ENCODE assay signal across 14 cellular contexts in the genomic region with DNA sequence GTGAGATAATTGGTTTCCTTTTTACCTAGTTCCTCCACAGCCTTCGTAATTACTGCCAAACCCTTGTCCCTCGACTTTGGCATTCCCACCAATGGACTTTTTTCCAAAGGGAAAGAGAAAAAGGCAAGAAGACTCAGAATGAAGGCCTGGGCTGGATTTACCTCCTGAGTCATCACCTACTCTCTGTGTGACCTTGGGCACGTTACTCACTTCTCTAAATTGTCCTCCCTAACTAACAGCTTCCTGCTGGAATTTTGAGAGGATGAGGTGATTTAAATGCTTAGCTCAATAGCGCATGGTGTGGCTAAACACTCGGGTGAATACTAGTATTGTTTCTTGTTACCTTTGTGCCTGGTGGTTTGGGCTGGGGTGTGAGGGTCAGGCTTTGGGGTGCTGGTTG.
DNase-seq lines count a peak whose midpoint lies in the region; ATAC-seq and TF ChIP-seq lines count a peak whose summit lies in the region.
"Had no signal": no experiment of that assay in that cellular context is flagged by ENCODE, and none has a peak within 500 bp of the region (broad histone marks: within the 10 kb centered on the region; RNA-seq: fewer than 3 reads in every experiment).

No MANE protein-coding gene starts in this region.

- H3K4me1 ChIP-seq in PC-3 (ENCODE audit: insufficient read depth, low read length) (0 out of 2 replicates have a peak, but pooled peaks cover 6% of the 10 kb centered on the region), mesendoderm (ENCODE audit: control insufficient read depth, low read depth, low read length) (peaks cover 2% of the 10 kb centered on the region)

- no peak overlapping the region for H3K4ac ChIP-seq in mesendoderm (ENCODE audit: low read depth, low read length)

- H3K79me1 ChIP-seq in mesendoderm (ENCODE audit: low read length) = no peaks in the 10 kb centered on the region

- no peaks in the 10 kb centered on the region for H4K20me1 ChIP-seq in PC-3 (ENCODE audit: low read length)

- no peak overlapping the region for H4K5ac ChIP-seq in mesendoderm (ENCODE audit: low read length)

- TF ChIP-seq CTCF in PC-3 (conservative IDR thresholded peaks at IDR 0.05; ENCODE audit: low read depth, low read length) (no peak), epithelial cell of esophagus (IDR thresholded peaks at IDR 0.05; ENCODE audit: insufficient read depth, low read depth, low read length, missing control alignments) (no peak)

- no peaks in the 10 kb centered on the region for H3F3A ChIP-seq in PC-3 (ENCODE audit: low read length, unreplicated experiment)

- peak; percentile 18; the same call in 1 of the 2 replicates for ATAC-seq in PC-3
- ATAC-seq: K562 had no signal

- no peak overlapping the region for H2BK120ac ChIP-seq in mesendoderm (ENCODE audit: low read depth, low read length)

- peaks cover 15% of the 10 kb centered on the region for H3K27me3 ChIP-seq in PC-3 (ENCODE audit: low read length)
- no peaks in the 10 kb centered on the region for H3K27me3 ChIP-seq in mesendoderm (ENCODE audit: insufficient read depth, low read length, poor library complexity)

- no peak overlapping the region for H2BK15ac ChIP-seq in mesendoderm (replicated peaks; ENCODE audit: low read depth)

- intact Hi-C loops in PC-3 (cut with micrococcal nuclease) = no loop called here

- CTCF ChIA-PET in PC-3 (lab: Charles Lee) = interaction anchor here (0.7 to 1.2 kb wide), 2 partner anchors 28 to 805 kb away, joined by 3 read pairs; a partner anchor contains a TSS

- H2AK5ac ChIP-seq in mesendoderm (ENCODE audit: low read length) = no peak overlapping the region

- no peak overlapping the region for H2AFZ ChIP-seq in PC-3 (ENCODE audit: low read length)

- H3K27ac ChIP-seq in PC-3 (ENCODE audit: low read length) (no peak overlapping the region), mesendoderm (ENCODE audit: low read depth, low read length) (no peak overlapping the region)
- H3K27ac ChIP-seq: skin epidermis, thoracic aorta had no signal

- POLR2A ChIA-PET in PC-3 (lab: Charles Lee; ENCODE audit: unreplicated experiment) = no interaction called here

- H3K23ac ChIP-seq in mesendoderm (ENCODE audit: low read length) = no peak overlapping the region

- H3K36me3 ChIP-seq in PC-3 (ENCODE audit: low read depth, low read length) = no peaks in the 10 kb centered on the region
- no peaks in the 10 kb centered on the region for H3K36me3 ChIP-seq in mesendoderm (ENCODE audit: control insufficient read depth, insufficient read depth, low read length)
- H3K36me3 ChIP-seq: thoracic aorta had no signal

- no peak overlapping the region for H3K56ac ChIP-seq in mesendoderm (ENCODE audit: low read length)

- H3K18ac ChIP-seq in mesendoderm (ENCODE audit: low read length) = no peak overlapping the region

- H3K9ac ChIP-seq in PC-3 (ENCODE audit: low read length) = no peak overlapping the region
- H3K9ac ChIP-seq in mesendoderm (ENCODE audit: low read length) = no peak overlapping the region

- H3K9me2 ChIP-seq in PC-3 (replicated peaks; ENCODE audit: low read length) = no peaks in the 10 kb centered on the region

- H3K4me3 ChIP-seq in PC-3 (ENCODE audit: low read length) (no peak overlapping the region), epithelial cell of esophagus (ENCODE audit: low read length) (no peak overlapping the region), mesendoderm (ENCODE audit: low read length) (no peak overlapping the region)
- H3K4me3 ChIP-seq: K562, skin epidermis, thoracic aorta had no signal

- H3K4me2 ChIP-seq in PC-3 (ENCODE audit: low read length) (no peak overlapping the region), mesendoderm (ENCODE audit: low read length) (no peak overlapping the region)

- no peaks in the 10 kb centered on the region for H3K9me3 ChIP-seq in PC-3 (ENCODE audit: low read length)
- H3K9me3 ChIP-seq: thoracic aorta had no signal

- no peak overlapping the region for H2BK5ac ChIP-seq in mesendoderm (ENCODE audit: low read length)

- H3K79me2 ChIP-seq in PC-3 (ENCODE audit: low read length) = no peaks in the 10 kb centered on the region
- no peaks in the 10 kb centered on the region for H3K79me2 ChIP-seq in mesendoderm (ENCODE audit: control insufficient read depth, insufficient read depth, low read length)

- DNase-seq in GM04504 (ENCODE audit: low read depth) (peak; percentile 6), PC-3 (peak; percentile 41), epithelial cell of esophagus (ENCODE audit: low read depth) (peak; percentile 47), mesendoderm (peak; percentile 59), NCI-H2107 treated with DMSO at 0.1 percent for 48 hours (lab: John Stamatoyannopoulos, UW; ENCODE audit: unreplicated experiment) (no peak), NCI-H774 (lab: John Stamatoyannopoulos, UW) (no peak), NCI-H146 treated with DMSO at 0.1 percent for 48 hours (lab: John Stamatoyannopoulos, UW; ENCODE audit: unreplicated experiment) (no peak)
- no peak for DNase-seq in NK-92 treated with Interleukin-12 subunit alpha and Interleukin-12 subunit beta, amount 100 ng/mL, for 24 hours (lab: John Stamatoyannopoulos, UW)
- DNase-seq: activated CD4-positive, alpha-beta memory T cell treated with anti-CD3 and anti-CD28 coated beads for 36 hours; activated T-cell treated with anti-CD3 and anti-CD28 coated beads, Interleukin-2, amount 50 U/mL, for 24 hours; NCI-H1092 treated with DMSO at 0.1 percent for 48 hours had no signal

- no peak overlapping the region for H4K8ac ChIP-seq in mesendoderm (ENCODE audit: low read depth, low read length)

- no CpG with 5 or more reads among the region's 5 CpGs for WGBS in mesendoderm (ENCODE audit: extremely low coverage, insufficient coverage, low lambda C conversion rate)

- BruUV-seq in PC-3 (replicated peaks; lab: Mats Ljungman, UMichigan) = no TSS peak

Comparison
In these comparisons a context has a peak if more than half of its experiments do, and no peak if none do; other contexts are left out.
1. DNase-seq: peak in GM04504 (single experiment), PC-3 (single experiment), epithelial cell of esophagus (single experiment) and mesendoderm (single experiment); none in NCI-H2107 treated with DMSO at 0.1 percent for 48 hours (single experiment), NK-92 treated with Interleukin-12 subunit alpha and Interleukin-12 subunit beta, amount 100 ng/mL, for 24 hours (single experiment), NCI-H774 (single experiment) and NCI-H146 treated with DMSO at 0.1 percent for 48 hours (single experiment).